ENCODE assay signal across 34 cellular contexts in genomic region chr12:30830751-30831150, GRCh38.
"Had no signal": no experiment of that assay in that cellular context is flagged by ENCODE, and none has a peak within 500 bp of the region (broad histone marks: within the 10 kb centered on the region; RNA-seq: fewer than 3 reads in every experiment).

No MANE protein-coding gene starts in this region.

- H3K9ac ChIP-seq: KMS-11 had no signal

- H3K27ac Mint-ChIP-seq: activated B cell treated with CpG ODN at 0.5 μM for 24 hours; activated CD4-positive, alpha-beta memory T cell treated with anti-CD3 and anti-CD28 coated beads, Interleukin-2, amount 10 ng/mL, durations not matched to agents 7 days and 5 days; activated CD8-positive, alpha-beta memory T cell treated with anti-CD3 and anti-CD28 coated beads, Interleukin-2, amount 10 ng/mL, durations not matched to agents 7 days and 5 days; activated naive CD4-positive, alpha-beta T cell treated with anti-CD3 and anti-CD28 coated beads, Interleukin-2, amount 10 ng/mL, durations not matched to agents 7 days and 5 days; activated naive CD8-positive, alpha-beta T cell; activated naive CD8-positive, alpha-beta T cell treated with anti-CD3 and anti-CD28 coated beads, Interleukin-2, amount 50 U/mL, for 24 hours; brain had no signal

- H3K4me3 Mint-ChIP-seq: activated B cell treated with CpG ODN at 0.5 μM for 24 hours; activated CD4-positive, alpha-beta memory T cell treated with anti-CD3 and anti-CD28 coated beads, Interleukin-2, amount 10 ng/mL, durations not matched to agents 7 days and 5 days; activated CD8-positive, alpha-beta memory T cell treated with anti-CD3 and anti-CD28 coated beads, Interleukin-2, amount 10 ng/mL, durations not matched to agents 7 days and 5 days; activated naive CD4-positive, alpha-beta T cell treated with anti-CD3 and anti-CD28 coated beads, Interleukin-2, amount 10 ng/mL, durations not matched to agents 7 days and 5 days; activated naive CD8-positive, alpha-beta T cell; activated naive CD8-positive, alpha-beta T cell treated with anti-CD3 and anti-CD28 coated beads, Interleukin-2, amount 50 U/mL, for 24 hours; brain had no signal

- DNase-seq: activated B cell treated with CpG ODN at 0.5 μM for 24 hours; activated CD4-positive, alpha-beta memory T cell treated with anti-CD3 and anti-CD28 coated beads, Interleukin-2, amount 10 ng/mL, durations not matched to agents 7 days and 5 days; activated CD4-positive, alpha-beta T cell treated with anti-CD3 and anti-CD28 coated beads for 48 hours; activated CD4-positive, CD25-positive, alpha-beta regulatory T cell treated with anti-CD3 and anti-CD28 coated beads, Interleukin-2, amount 50 U/mL, for 72 hours; activated CD8-positive, alpha-beta memory T cell treated with anti-CD3 and anti-CD28 coated beads for 24 hours; activated CD8-positive, alpha-beta memory T cell treated with anti-CD3 and anti-CD28 coated beads, Interleukin-2, amount 10 ng/mL, durations not matched to agents 7 days and 5 days; activated effector memory CD4-positive, alpha-beta T cell treated with Interleukin-2 at 50 U/mL for 16 hours; activated naive CD4-positive, alpha-beta T cell treated with anti-CD3 and anti-CD28 coated beads, Interleukin-2, amount 10 ng/mL, durations not matched to agents 7 days and 5 days; activated naive CD8-positive, alpha-beta T cell treated with anti-CD3 and anti-CD28 coated beads, Interleukin-2, amount 50 U/mL, for 24 hours; activated T-cell treated with anti-CD3 and anti-CD28 coated beads, Interleukin-2, amount 50 U/mL, for 48 hours; anterior cingulate cortex; MM.1S; MV-4-11; NCI-H1092; NCI-H1417; NCI-H146; NCI-H187; NCI-H2029 treated with DMSO at 0.1 percent for 48 hours; NCI-H2107; NCI-H2171; NCI-H510A; NCI-H526; NCI-H748 treated with DMSO at 0.1 percent for 48 hours; NK-92 treated with Interleukin-12 subunit alpha and Interleukin-12 subunit beta, amount 100 ng/mL, for 24 hours; PC-9; Right ventricle myocardium superior; SW 1271; T-helper 1 cell; T-helper 2 cell; T-helper 9 cell had no signal

- ATAC-seq: activated CD8-positive, alpha-beta memory T cell treated with anti-CD3 and anti-CD28 coated beads, Interleukin-2, amount 10 ng/mL, durations not matched to agents 7 days and 5 days; activated naive CD8-positive, alpha-beta T cell treated with anti-CD3 and anti-CD28 coated beads, Interleukin-2, amount 50 U/mL, for 24 hours had no signal

- H3K4me3 ChIP-seq: PC-9 had no signal

- H3K9me3 Mint-ChIP-seq: activated B cell treated with CpG ODN at 0.5 μM for 24 hours; activated CD4-positive, alpha-beta memory T cell treated with anti-CD3 and anti-CD28 coated beads, Interleukin-2, amount 10 ng/mL, durations not matched to agents 7 days and 5 days; activated naive CD4-positive, alpha-beta T cell treated with anti-CD3 and anti-CD28 coated beads, Interleukin-2, amount 10 ng/mL, durations not matched to agents 7 days and 5 days; activated naive CD8-positive, alpha-beta T cell treated with anti-CD3 and anti-CD28 coated beads, Interleukin-2, amount 50 U/mL, for 24 hours had no signal

- H3K36me3 Mint-ChIP-seq: activated CD8-positive, alpha-beta memory T cell treated with anti-CD3 and anti-CD28 coated beads, Interleukin-2, amount 10 ng/mL, durations not matched to agents 7 days and 5 days; activated naive CD4-positive, alpha-beta T cell treated with anti-CD3 and anti-CD28 coated beads, Interleukin-2, amount 10 ng/mL, durations not matched to agents 7 days and 5 days; activated naive CD8-positive, alpha-beta T cell; brain had no signal

- H3K4me1 Mint-ChIP-seq: activated B cell treated with CpG ODN at 0.5 μM for 24 hours; activated CD4-positive, alpha-beta memory T cell treated with anti-CD3 and anti-CD28 coated beads, Interleukin-2, amount 10 ng/mL, durations not matched to agents 7 days and 5 days; activated CD8-positive, alpha-beta memory T cell treated with anti-CD3 and anti-CD28 coated beads, Interleukin-2, amount 10 ng/mL, durations not matched to agents 7 days and 5 days; activated naive CD4-positive, alpha-beta T cell treated with anti-CD3 and anti-CD28 coated beads, Interleukin-2, amount 10 ng/mL, durations not matched to agents 7 days and 5 days; activated naive CD8-positive, alpha-beta T cell treated with anti-CD3 and anti-CD28 coated beads, Interleukin-2, amount 50 U/mL, for 24 hours; brain had no signal

- H3K27ac ChIP-seq: KMS-11, PC-9, VCaP had no signal
